8 cellular contexts compared by ENCODE assay signal in genomic region chr3:184261270-184262165, GRCh38. TPM values are rescaled to one million over a fixed set of nuclear protein-coding genes. Genes with fewer than 3 reads are reported as not detected.
DNase-seq lines count a peak whose midpoint lies in the region; ATAC-seq lines count a peak whose summit lies in the region.

Gene CAMK2N2 (minus strand): TSS chr3:184261553. CDS start chr3:184261285, 268 bp downstream.

- in situ Hi-C loops in Caki2 (cut with HindIII; ENCODE audit: low pct_unique_long_range_greater_than_20kb, low sequenced_read_pairs) = no loop called here

- DNase-seq in Caki2 (ENCODE audit: low read depth) (peak; percentile 67), NCI-H345 treated with DMSO at 0.1 percent for 48 hours (lab: John Stamatoyannopoulos, UW; ENCODE audit: unreplicated experiment) (peak; percentile 94), dermis blood vessel endothelial cell (peak; percentile 35), left lobe of liver (ENCODE audit: low spot score) (peak; percentile 88)
- peak; percentile 56 to 62 for DNase-seq in activated CD4-positive, alpha-beta T cell treated with anti-CD3 and anti-CD28 coated beads for 4 hours
- DNase-seq in stimulated activated CD4-positive, alpha-beta T cell treated with anti-CD3 and anti-CD28 coated beads, Interleukin-4, amount 100 ng/mL, for 1 hour = peak; percentile 51

- ATAC-seq in HG03175 (IDR thresholded peaks at IDR 0.05; ENCODE audit: unreplicated experiment) = peak; percentile 40
- peak; percentile 87 for ATAC-seq in left lobe of liver
- no peak for ATAC-seq in HG03135 (IDR thresholded peaks at IDR 0.05; ENCODE audit: unreplicated experiment)

RNA-seq across cellular contexts. Expression of gene CAMK2N2, which starts in this region (rescaled TPM):
- total RNA-seq in Caki2 (2014; rRNA removed; shearing (Covaris generic); ENCODE audit: low replicate concordance) = not detected in 2 replicates
- total RNA-seq in dermis blood vessel endothelial cell (not detected in 2 replicates), left lobe of liver (0.43 TPM)

Comparison
In these comparisons a context has a peak if more than half of its experiments do, and no peak if none do; other contexts are left out.
1. Peak in DNase-seq in Caki2; RNA of the gene not detected or under 1 TPM.
2. Peak in DNase-seq in dermis blood vessel endothelial cell; RNA of the gene not detected or under 1 TPM.
3. Peak in DNase-seq and ATAC-seq in left lobe of liver; RNA of the gene not detected or under 1 TPM.
4. DNase-seq: peak in every context shown above with its lines; median percentile 94 in NCI-H345 treated with DMSO at 0.1 percent for 48 hours; 88 in left lobe of liver; 67 in Caki2; 59 in activated CD4-positive, alpha-beta T cell treated with anti-CD3 and anti-CD28 coated beads for 4 hours; 51 in stimulated activated CD4-positive, alpha-beta T cell treated with anti-CD3 and anti-CD28 coated beads, Interleukin-4, amount 100 ng/mL, for 1 hour; 35 in dermis blood vessel endothelial cell.